ENCODE assay signal across 29 cellular contexts in the genomic region with DNA sequence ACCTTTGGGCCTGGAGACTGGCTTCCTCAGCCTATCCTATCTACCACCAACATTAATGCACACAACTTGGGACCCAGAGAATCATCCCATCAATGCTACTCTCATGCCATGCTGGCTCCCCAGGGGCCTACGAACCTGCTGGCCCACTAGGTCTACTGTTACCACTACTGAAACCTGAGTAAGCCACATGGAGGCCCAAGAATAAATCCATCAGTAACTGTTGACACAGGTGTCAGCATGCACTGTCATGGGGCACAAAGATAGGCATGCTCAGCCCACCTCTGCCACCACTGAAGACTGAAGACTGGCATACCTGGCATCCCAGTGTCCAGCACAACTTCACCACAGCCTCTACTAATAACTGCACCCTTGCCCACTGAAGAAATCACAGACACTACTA.
"Had no signal": no experiment of that assay in that cellular context is flagged by ENCODE, and none has a peak within 500 bp of the region (broad histone marks: within the 10 kb centered on the region; RNA-seq: fewer than 3 reads in every experiment).

No MANE protein-coding gene starts in this region.

- H3K79me2 ChIP-seq: parathyroid adenoma had no signal

- H3K27me3 ChIP-seq: left lung, neural progenitor cell, neutrophil, stomach, testis, thyroid gland, transverse colon, upper lobe of right lung had no signal

- H3K4me1 ChIP-seq: left lung, lower lobe of right lung, neural progenitor cell, parathyroid adenoma, stomach, testis, thyroid gland, transverse colon, upper lobe of right lung had no signal

- H3K36me3 ChIP-seq: left lung, lower lobe of right lung, neural progenitor cell, neutrophil, stomach, thyroid gland, transverse colon, upper lobe of right lung had no signal

- H3K9ac ChIP-seq: neural progenitor cell, parathyroid adenoma had no signal

- ATAC-seq: left colon; left lung; lower lobe of right lung; natural killer cell; right cardiac atrium; sciatic nerve; stimulated activated naive B cell treated with anti-CD40 and anti-IgM and Interleukin-4, amounts not matched to agents 10 μg/mL and 1 μg/mL and 100 μg/mL, for 72 hours; stimulated activated naive CD8-positive, alpha-beta T cell treated with anti-CD3 and anti-CD28 coated beads, Interleukin-15, Interleukin-2, amounts not matched to agents 100 U/mL and 50 U/mL, for 24 hours; upper lobe of right lung had no signal

- H2AFZ ChIP-seq: neural progenitor cell, parathyroid adenoma had no signal

- H3K27ac ChIP-seq: left lung, lower lobe of right lung, neural progenitor cell, neutrophil, parathyroid adenoma, skin epidermis, stomach, testis, thyroid gland, transverse colon, upper lobe of right lung had no signal

- H3K4me3 ChIP-seq: left lung, lower lobe of right lung, neural progenitor cell, skin epidermis, stomach, testis, thyroid gland, transverse colon, upper lobe of right lung had no signal

- H3K9me3 ChIP-seq: neutrophil, testis, thyroid gland had no signal

- DNase-seq: hippocampal formation; kidney; left colon; left lung; lower lobe of right lung; mammary epithelial cell; mesenchymal stem cell; naive B cell; natural killer cell; nephron progenitor cell; occipital lobe; retina; right cardiac atrium; stimulated activated CD4-positive, alpha-beta T cell treated with anti-CD3 and anti-CD28 coated beads, Interleukin-12 subunit alpha, Interleukin-12 subunit beta, amount 100 ng/mL, for 4 hours; stimulated activated CD4-positive, alpha-beta T cell treated with anti-CD3 and anti-CD28 coated beads, Interleukin-15, amount 100 ng/mL, for 24 hours; stimulated activated CD4-positive, alpha-beta T cell treated with anti-CD3 and anti-CD28 coated beads, Interleukin-2, amount 100 ng/mL, for 24 hours; stimulated activated CD4-positive, alpha-beta T cell treated with anti-CD3 and anti-CD28 coated beads, Interleukin-4, amount 100 ng/mL, for 1 hour; stimulated activated naive B cell treated with anti-CD40 and anti-IgM and Interleukin-4, amounts not matched to agents 10 μg/mL and 1 μg/mL and 100 μg/mL, for 72 hours; stimulated activated naive CD8-positive, alpha-beta T cell treated with anti-CD3 and anti-CD28 coated beads, Interleukin-15, Interleukin-2, amounts not matched to agents 100 U/mL and 50 U/mL, for 24 hours; stomach; testis; thyroid gland; transverse colon; upper lobe of right lung had no signal

- H3K4me2 ChIP-seq: neural progenitor cell had no signal
